In genomic region chr2:174014699-174015070, GRCh38 we compare ENCODE assay signal across 14 cellular contexts. TPM values are rescaled to one million over a fixed set of nuclear protein-coding genes. Genes with fewer than 3 reads are reported as not detected.
DNase-seq lines count a peak whose midpoint lies in the region; ATAC-seq and TF ChIP-seq lines count a peak whose summit lies in the region.
"Had no signal": no experiment of that assay in that cellular context is flagged by ENCODE, and none has a peak within 500 bp of the region (broad histone marks: within the 10 kb centered on the region; RNA-seq: fewer than 3 reads in every experiment).

No MANE protein-coding gene starts in this region.

- no TSS peak for BruUV-seq in OCI-LY7 (replicated peaks; lab: Mats Ljungman, UMichigan)

- no peaks in the 10 kb centered on the region for H4K20me1 ChIP-seq in OCI-LY7 (ENCODE audit: insufficient read depth, low read length)

- intact Hi-C loops in heart left ventricle (cut with DNase I), result no loop called here
- intact Hi-C loops in left cardiac atrium (cut with DNase I), result no loop called here
- intact Hi-C loops in vagina (cut with DNase I), result loop anchor here (10.0 kb wide), 1 partner anchor 50 kb away; the partner anchor contains the start of gene SP3
- intact Hi-C loops in OCI-LY7 (cut with micrococcal nuclease; ENCODE audit: unreplicated experiment), result no loop called here

- H3K27ac ChIP-seq in heart left ventricle, result peak overlapping the region in 8 of 12 donors; percentile 73 to 90 (median 88)
- peak overlapping the region; percentile 43 for H3K27ac ChIP-seq in iPS-20b (ENCODE audit: low read length)
- peak overlapping the region; percentile 93 for H3K27ac ChIP-seq in vagina
- no peak overlapping the region for H3K27ac ChIP-seq in OCI-LY7 (ENCODE audit: low read depth, low read length, poor library complexity, severe bottlenecking)

- H3K79me2 ChIP-seq in OCI-LY7 (ENCODE audit: insufficient read depth, low read depth, low read length), result no peaks in the 10 kb centered on the region

- H3K9me2 ChIP-seq in OCI-LY7 (ENCODE audit: insufficient read depth, low read length), result no peaks in the 10 kb centered on the region

- H3K9ac ChIP-seq in iPS-20b (ENCODE audit: low read depth, low read length), result peak overlapping the region; percentile 26; the same call in 1 of the 2 replicates

- WGBS in heart left ventricle, 4 donors, result 64 to 88% (median 75%) methylated on average over 2 of the region's 2 CpGs

- TF ChIP-seq POLR2A in heart left ventricle (IDR thresholded peaks at IDR 0.05) (no peak), vagina (IDR thresholded peaks at IDR 0.05) (no peak)

- no peak for TF ChIP-seq CTCF in heart left ventricle (IDR thresholded peaks at IDR 0.05)
- TF ChIP-seq CTCF in vagina (IDR thresholded peaks at IDR 0.05), result no peak
- TF ChIP-seq CTCF in OCI-LY7 (conservative IDR thresholded peaks at IDR 0.05; ENCODE audit: low read length), result no peak

- POLR2A ChIA-PET in OCI-LY7 (lab: Charles Lee), result no interaction called here

- H3K9me3 ChIP-seq in heart left ventricle, result no peaks in the 10 kb centered on the region
- H3K9me3 ChIP-seq in iPS-20b (ENCODE audit: insufficient read depth, low read depth, low read length), result no peaks in the 10 kb centered on the region
- no peaks in the 10 kb centered on the region for H3K9me3 ChIP-seq in vagina
- H3K9me3 ChIP-seq in OCI-LY7 (ENCODE audit: low read length), result no peaks in the 10 kb centered on the region

- CTCF ChIA-PET in OCI-LY7 (lab: Charles Lee; ENCODE audit: unreplicated experiment), result no interaction called here

- no peak overlapping the region for H3K4me3 ChIP-seq in heart left ventricle
- H3K4me3 ChIP-seq in iPS-20b (ENCODE audit: low read length), result peak overlapping the region; percentile 14; the same call in 1 of the 2 replicates
- H3K4me3 ChIP-seq in vagina, result no peak overlapping the region
- H3K4me3 ChIP-seq in OCI-LY7 (ENCODE audit: low read depth, low read length, poor library complexity, severe bottlenecking), result no peak overlapping the region

- no peak overlapping the region for H2AFZ ChIP-seq in OCI-LY7 (ENCODE audit: low read length)

- H3K4me1 ChIP-seq in heart left ventricle (peaks cover 0 to 46% (median 24%) of the 10 kb centered on the region in 12 donors), iPS-20b (ENCODE audit: insufficient read depth, low read length) (peaks cover 21% of the 10 kb centered on the region), vagina (peaks cover 50% of the 10 kb centered on the region), OCI-LY7 (ENCODE audit: insufficient read depth, low read length, poor library complexity, severe bottlenecking) (no peaks in the 10 kb centered on the region)

- H3K27me3 ChIP-seq in heart left ventricle (no peaks in the 10 kb centered on the region), iPS-20b (ENCODE audit: insufficient read depth, low read length) (peaks cover 19% of the 10 kb centered on the region; the same call in 1 of the 2 replicates), vagina (no peaks in the 10 kb centered on the region)

- no peak overlapping the region for H3K4me2 ChIP-seq in OCI-LY7 (ENCODE audit: low read length)

- H3K36me3 ChIP-seq in heart left ventricle (no peaks in the 10 kb centered on the region), iPS-20b (ENCODE audit: insufficient read depth, low read depth, low read length) (no peaks in the 10 kb centered on the region), vagina (no peaks in the 10 kb centered on the region), OCI-LY7 (ENCODE audit: insufficient read depth, low read length) (no peaks in the 10 kb centered on the region)

- DNase-seq in heart left ventricle (peak in 1 of 5 donors; percentile 48), left cardiac atrium (no peak), NCI-H748 (lab: John Stamatoyannopoulos, UW; ENCODE audit: unreplicated experiment) (peak; percentile 94), vagina (ENCODE audit: extremely low spot score in 2 of 2) (peak in 1 of 2 donors; percentile 82), CD1c-positive myeloid dendritic cell (ENCODE audit: extremely low spot score) (no peak), NK-92 (lab: John Stamatoyannopoulos, UW; ENCODE audit: unreplicated experiment) (no peak), OCI-LY7 (ENCODE audit: low spot score) (no peak)
- DNase-seq: amygdala, GF-D8, IMR-90, NCI-H187 treated with DMSO at 0.1 percent for 48 hours, nucleus accumbens had no signal

- ATAC-seq in heart left ventricle, result peak in 3 of 4 donors; percentile 25 to 38 (median 32)
- ATAC-seq in left cardiac atrium, result no peak
- ATAC-seq: left lobe of liver had no signal

RNA-seq across cellular contexts. Expression of gene SP3, which starts 49.5 kb away (rescaled TPM):
- 10 to 100 TPM; 32.2 to 61.5 (median 42.0) TPM for total RNA-seq in heart left ventricle
- 10 to 100 TPM in 1 of 2 donors, 1 to 10 TPM in 1; 6.9 to 20.2 TPM for polyA plus RNA-seq in heart left ventricle
- 10 to 100 TPM; 42.9 to 49.0 TPM for total RNA-seq in left cardiac atrium
- 119 TPM for total RNA-seq in vagina
- total RNA-seq in OCI-LY7 (2014; rRNA removed; shearing (Covaris generic)), result 129 and 150 TPM in 2 replicates
- 115 and 127 TPM in 2 replicates for total RNA-seq in OCI-LY7 (2022)

Comparison
In these comparisons a context has a peak if more than half of its experiments do, and no peak if none do; other contexts are left out.
1. ATAC-seq: peak in heart left ventricle (3 of 4); none in left cardiac atrium (0 of 2).